ENCODE assay signal across 16 cellular contexts in the genomic region with DNA sequence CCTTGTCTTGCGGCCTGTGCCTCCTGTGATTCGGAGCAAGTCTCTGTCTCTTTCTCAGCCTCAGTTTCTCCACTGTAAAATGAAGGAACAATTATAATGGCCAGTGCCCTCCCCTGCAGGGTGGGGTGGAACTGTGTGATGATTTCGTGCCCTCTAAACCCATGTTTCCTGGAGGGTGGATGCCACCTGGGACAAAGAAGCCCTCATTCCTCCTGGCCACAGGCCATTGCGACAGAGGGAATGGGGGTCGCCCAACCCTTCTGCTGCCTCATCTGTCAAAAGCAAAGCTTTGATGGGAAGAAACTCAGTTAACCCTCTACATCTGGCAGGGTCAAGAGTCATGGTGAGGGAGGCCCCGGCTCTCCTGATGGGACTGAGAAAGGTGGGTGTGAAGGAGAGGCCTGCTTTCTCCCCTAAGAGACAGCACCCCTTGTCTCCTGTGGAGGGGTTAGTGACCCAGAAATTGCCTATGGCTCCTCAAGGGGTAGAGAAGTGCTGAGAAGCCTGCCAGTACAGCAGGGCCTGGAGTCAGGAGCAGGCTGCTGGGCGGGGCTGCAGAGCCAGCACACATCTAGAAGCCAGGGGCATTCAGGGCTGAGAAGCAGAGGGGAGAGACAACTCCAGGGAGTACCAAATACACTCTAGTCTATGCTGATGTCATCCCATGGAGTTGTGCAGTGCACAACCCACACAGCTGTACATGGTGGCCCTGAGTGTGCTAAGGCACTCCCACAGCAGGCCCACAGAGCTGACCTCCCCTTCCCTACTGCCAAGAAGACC.
DNase-seq lines count a peak whose midpoint lies in the region; ATAC-seq and TF ChIP-seq lines count a peak whose summit lies in the region.
"Had no signal": no experiment of that assay in that cellular context is flagged by ENCODE, and none has a peak within 500 bp of the region (broad histone marks: within the 10 kb centered on the region; RNA-seq: fewer than 3 reads in every experiment).

No MANE protein-coding gene starts in this region.

- H3K9me3 Mint-ChIP-seq in type B pancreatic cell (no peaks in the 10 kb centered on the region), HFFc6 (peaks cover 4% of the 10 kb centered on the region; the same call in 1 of the 2 replicates)

- H3K4me3 ChIP-seq in right atrium auricular region (no peak overlapping the region), breast epithelium (no peak overlapping the region), lower lobe of right lung (no peak overlapping the region)

- H3K27ac Mint-ChIP-seq in type B pancreatic cell (peak overlapping the region; percentile 85), HFFc6 (no peak overlapping the region)
- H3K27ac Mint-ChIP-seq: activated CD8-positive, alpha-beta memory T cell treated with anti-CD3 and anti-CD28 coated beads, Interleukin-2, amount 10 ng/mL, durations not matched to agents 7 days and 5 days; activated naive CD4-positive, alpha-beta T cell treated with anti-CD3 and anti-CD28 coated beads, Interleukin-2, amount 50 U/mL, for 24 hours; naive thymus-derived CD4-positive, alpha-beta T cell had no signal

- H3K36me3 ChIP-seq in right atrium auricular region (no peaks in the 10 kb centered on the region), breast epithelium (no peaks in the 10 kb centered on the region), lower lobe of right lung (no peaks in the 10 kb centered on the region)

- H3K27me3 Mint-ChIP-seq in type B pancreatic cell (peaks cover 4% of the 10 kb centered on the region), HFFc6 (ENCODE audit: insufficient read depth) (peaks cover 18% of the 10 kb centered on the region)
- H3K27me3 Mint-ChIP-seq: activated CD8-positive, alpha-beta memory T cell treated with anti-CD3 and anti-CD28 coated beads, Interleukin-2, amount 10 ng/mL, durations not matched to agents 7 days and 5 days; activated naive CD4-positive, alpha-beta T cell treated with anti-CD3 and anti-CD28 coated beads, Interleukin-2, amount 50 U/mL, for 24 hours had no signal

- peak; percentile 51 for DNase-seq in Right ventricle myocardium inferior (ENCODE audit: missing footprints)
- no peak for DNase-seq in right atrium auricular region (ENCODE audit: low spot score)
- no peak for DNase-seq in breast epithelium (ENCODE audit: low spot score in 2 of 2)
- DNase-seq in lower lobe of right lung: peak; percentile 36
- DNase-seq in type B pancreatic cell (ENCODE audit: extremely low spot score, unreplicated experiment): no peak
- no peak for DNase-seq in HFFc6
- DNase-seq: activated CD8-positive, alpha-beta memory T cell treated with anti-CD3 and anti-CD28 coated beads, Interleukin-2, amount 10 ng/mL, durations not matched to agents 7 days and 5 days; cerebellar nuclear complex; IMR-90; naive thymus-derived CD4-positive, alpha-beta T cell; NCI-H1092 treated with DMSO at 0.1 percent for 48 hours; NCI-H2227 treated with DMSO at 0.1 percent for 48 hours; stimulated activated naive CD4-positive, alpha-beta T cell treated with Interleukin-2 at 50 U/mL for 16 hours had no signal

- H3K4me1 Mint-ChIP-seq in type B pancreatic cell (ENCODE audit: unreplicated experiment): peaks cover 15% of the 10 kb centered on the region
- H3K4me1 Mint-ChIP-seq in HFFc6 (ENCODE audit: low read depth): no peaks in the 10 kb centered on the region; the same call in 1 of the 2 replicates
- H3K4me1 Mint-ChIP-seq: activated CD8-positive, alpha-beta memory T cell treated with anti-CD3 and anti-CD28 coated beads, Interleukin-2, amount 10 ng/mL, durations not matched to agents 7 days and 5 days; activated naive CD4-positive, alpha-beta T cell treated with anti-CD3 and anti-CD28 coated beads, Interleukin-2, amount 50 U/mL, for 24 hours had no signal

- no peak for TF ChIP-seq POLR2A in breast epithelium (IDR thresholded peaks at IDR 0.05)

- intact Hi-C loops in Right ventricle myocardium inferior (cut with DNase I) (no loop called here), breast epithelium (cut with DNase I; ENCODE audit: low total_unique reads) (no loop called here), lower lobe of right lung (cut with DNase I) (no loop called here)

- no peak overlapping the region for H3K27ac ChIP-seq in right atrium auricular region
- H3K27ac ChIP-seq in breast epithelium: peak overlapping the region; percentile 79 to 88
- peak overlapping the region; percentile 73 for H3K27ac ChIP-seq in lower lobe of right lung

- H3K4me3 Mint-ChIP-seq in type B pancreatic cell (no peak overlapping the region), HFFc6 (no peak overlapping the region)
- H3K4me3 Mint-ChIP-seq: activated CD8-positive, alpha-beta memory T cell treated with anti-CD3 and anti-CD28 coated beads, Interleukin-2, amount 10 ng/mL, durations not matched to agents 7 days and 5 days; activated naive CD4-positive, alpha-beta T cell treated with anti-CD3 and anti-CD28 coated beads, Interleukin-2, amount 50 U/mL, for 24 hours; naive thymus-derived CD4-positive, alpha-beta T cell had no signal

- H3K9me3 ChIP-seq in right atrium auricular region (no peaks in the 10 kb centered on the region), breast epithelium (no peaks in the 10 kb centered on the region), lower lobe of right lung (no peaks in the 10 kb centered on the region)

- H3K27me3 ChIP-seq in right atrium auricular region: no peaks in the 10 kb centered on the region
- no peaks in the 10 kb centered on the region for H3K27me3 ChIP-seq in breast epithelium
- H3K27me3 ChIP-seq in lower lobe of right lung (ENCODE audit: low read depth): no peaks in the 10 kb centered on the region

- ATAC-seq in Right ventricle myocardium inferior (no peak), lower lobe of right lung (peak; percentile 32 to 42), HG03457 (IDR thresholded peaks at IDR 0.05; ENCODE audit: unreplicated experiment) (no peak), GM19467 (IDR thresholded peaks at IDR 0.05; ENCODE audit: unreplicated experiment) (no peak)
- ATAC-seq: activated CD8-positive, alpha-beta memory T cell treated with anti-CD3 and anti-CD28 coated beads, Interleukin-2, amount 10 ng/mL, durations not matched to agents 7 days and 5 days; naive thymus-derived CD4-positive, alpha-beta T cell had no signal

- no peaks in the 10 kb centered on the region for H3K36me3 Mint-ChIP-seq in type B pancreatic cell
- peaks cover 2% of the 10 kb centered on the region; the same call in 1 of the 2 replicates for H3K36me3 Mint-ChIP-seq in HFFc6 (ENCODE audit: low read depth)
- H3K36me3 Mint-ChIP-seq: activated CD8-positive, alpha-beta memory T cell treated with anti-CD3 and anti-CD28 coated beads, Interleukin-2, amount 10 ng/mL, durations not matched to agents 7 days and 5 days; activated naive CD4-positive, alpha-beta T cell treated with anti-CD3 and anti-CD28 coated beads, Interleukin-2, amount 50 U/mL, for 24 hours had no signal

- H3K4me1 ChIP-seq in right atrium auricular region: peaks cover 0 to 7% of the 10 kb centered on the region in 2 donors
- peaks cover 0 to 10% of the 10 kb centered on the region in 2 donors for H3K4me1 ChIP-seq in breast epithelium
- peaks cover 11% of the 10 kb centered on the region for H3K4me1 ChIP-seq in lower lobe of right lung

- TF ChIP-seq CTCF in right atrium auricular region (IDR thresholded peaks at IDR 0.05) (no peak), breast epithelium (IDR thresholded peaks at IDR 0.05) (no peak), lower lobe of right lung (IDR thresholded peaks at IDR 0.05) (no peak), type B pancreatic cell (conservative IDR thresholded peaks at IDR 0.05) (no peak), HFFc6 (IDR thresholded peaks at IDR 0.05) (no peak)

Comparison
In these comparisons a context has a peak if more than half of its experiments do, and no peak if none do; other contexts are left out.
1. DNase-seq: peak in Right ventricle myocardium inferior (single experiment) and lower lobe of right lung (single experiment); none in right atrium auricular region (single experiment), breast epithelium (0 of 2), type B pancreatic cell (single experiment) and HFFc6 (single experiment).
2. ATAC-seq: peak in lower lobe of right lung (2 of 2); none in Right ventricle myocardium inferior (single experiment), HG03457 (single experiment) and GM19467 (single experiment).
3. H3K27ac ChIP-seq: peak in breast epithelium (2 of 2) and lower lobe of right lung (single experiment); none in right atrium auricular region (0 of 2).